9 cellular contexts compared by ENCODE assay signal in the genomic region with DNA sequence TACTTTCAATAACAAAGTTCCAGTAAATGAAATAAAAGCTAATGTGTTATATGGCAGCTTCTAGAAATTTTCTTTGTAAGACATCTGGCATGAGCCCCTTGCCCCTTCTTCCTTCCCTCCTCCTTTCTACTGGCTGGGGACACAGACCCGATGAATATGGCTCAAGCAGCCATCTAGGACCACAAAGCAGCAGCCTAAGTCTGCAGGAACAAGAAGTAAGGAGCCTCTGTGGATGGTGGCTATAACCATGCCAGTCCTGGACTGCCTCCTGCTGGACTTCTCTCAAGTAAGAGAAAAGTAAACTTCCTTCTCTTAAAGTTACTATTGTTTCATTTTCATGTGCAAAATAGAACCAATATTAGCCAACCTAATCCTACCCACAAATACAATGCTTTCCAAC.
DNase-seq lines count a peak whose midpoint lies in the region; ATAC-seq and TF ChIP-seq lines count a peak whose summit lies in the region.
"Had no signal": no experiment of that assay in that cellular context is flagged by ENCODE, and none has a peak within 500 bp of the region (broad histone marks: within the 10 kb centered on the region; RNA-seq: fewer than 3 reads in every experiment).

No MANE protein-coding gene starts in this region.

- H3K4me3 ChIP-seq in MM.1S (ENCODE audit: low read length) (no peak overlapping the region), fibroblast of mammary gland (ENCODE audit: control insufficient read depth, low read depth, low read length) (no peak overlapping the region), vagina (no peak overlapping the region)

- H3F3A ChIP-seq in MM.1S (ENCODE audit: insufficient read depth, low read length), result peaks cover 27% of the 10 kb centered on the region

- TF ChIP-seq CTCF in MM.1S (IDR thresholded peaks at IDR 0.05; ENCODE audit: low read length), result peak; percentile 48
- peak; percentile 50 for TF ChIP-seq CTCF in fibroblast of mammary gland (conservative IDR thresholded peaks at IDR 0.05; ENCODE audit: control insufficient read depth, insufficient read depth, low read depth, low read length)
- TF ChIP-seq CTCF in vagina (IDR thresholded peaks at IDR 0.05), result no peak

- H3K27me3 ChIP-seq in MM.1S (replicated peaks; ENCODE audit: insufficient read depth, low read length), result no peaks in the 10 kb centered on the region
- H3K27me3 ChIP-seq in vagina, result no peaks in the 10 kb centered on the region

- no peak for TF ChIP-seq POLR2A in vagina (IDR thresholded peaks at IDR 0.05)

- H2AFZ ChIP-seq in MM.1S (ENCODE audit: low read length), result no peak overlapping the region

- intact Hi-C loops in vagina (cut with DNase I), result no loop called here

- H4K20me1 ChIP-seq in MM.1S (ENCODE audit: insufficient read depth, low read length), result no peaks in the 10 kb centered on the region

- H3K9ac ChIP-seq in MM.1S (ENCODE audit: low read length), result no peak overlapping the region

- DNase-seq in MM.1S, result peak; percentile 24
- peak; percentile 67 for DNase-seq in fibroblast of mammary gland (ENCODE audit: low read depth)
- peak; percentile 70 for DNase-seq in renal cortical epithelial cell (ENCODE audit: low read depth)
- DNase-seq in SW480 (ENCODE audit: low spot score), result no peak
- no peak for DNase-seq in inferior parietal cortex (ENCODE audit: extremely low spot score)
- no peak for DNase-seq in vagina (ENCODE audit: extremely low spot score in 2 of 2)
- no peak for DNase-seq in NCI-H226
- DNase-seq: left cardiac atrium had no signal

- H3K9me2 ChIP-seq in MM.1S (replicated peaks; ENCODE audit: insufficient read depth, low read length), result no peaks in the 10 kb centered on the region

- H3K79me2 ChIP-seq in MM.1S (ENCODE audit: low read length), result peaks cover 68% of the 10 kb centered on the region

- peak overlapping the region; percentile 45; the same call in 1 of the 2 replicates for H3K4me2 ChIP-seq in MM.1S (ENCODE audit: low read depth, low read length)

- H3K27ac ChIP-seq in MM.1S (ENCODE audit: low read length) (peak overlapping the region; percentile 56; the same call in 1 of the 2 replicates), vagina (no peak overlapping the region)

- H3K4me1 ChIP-seq in MM.1S (ENCODE audit: low read length) (peaks cover 64% of the 10 kb centered on the region), vagina (peaks cover 29% of the 10 kb centered on the region)

- peak; percentile 34 for ATAC-seq in GM18502 (IDR thresholded peaks at IDR 0.05; ENCODE audit: poor library complexity, unreplicated experiment)

- H3K36me3 ChIP-seq in MM.1S (replicated peaks; ENCODE audit: insufficient read depth, low read length) (no peaks in the 10 kb centered on the region), vagina (no peaks in the 10 kb centered on the region)

- no peaks in the 10 kb centered on the region for H3K9me3 ChIP-seq in MM.1S (replicated peaks; ENCODE audit: insufficient read depth, low read length)
- no peaks in the 10 kb centered on the region for H3K9me3 ChIP-seq in vagina

Comparison
In these comparisons a context has a peak if more than half of its experiments do, and no peak if none do; other contexts are left out.
1. DNase-seq: peak in MM.1S (single experiment), fibroblast of mammary gland (single experiment) and renal cortical epithelial cell (single experiment); none in SW480 (single experiment), inferior parietal cortex (single experiment), vagina (0 of 2) and NCI-H226 (single experiment).
2. CTCF ChIP-seq: peak in MM.1S (single experiment) and fibroblast of mammary gland (single experiment); none in vagina (0 of 3).